ENCODE assay signal across 1 cellular context in genomic region chr10:61795551-61795950, GRCh38.
TF ChIP-seq lines count a peak whose summit lies in the region.

No MANE protein-coding gene starts in this region.

TF ChIP-seq in H1, 55 proteins besides CTCF, POLR2A, EP300 and RAD21 (continued from another document):
- TF ChIP-seq CHD7 (IDR thresholded peaks at IDR 0.05; ENCODE audit: insufficient replicate concordance, low read length): no peak
- TF ChIP-seq SIN3A (conservative IDR thresholded peaks at IDR 0.05 in 1 of 2, IDR thresholded peaks at IDR 0.05 in 1 of 2; ENCODE audit: low read depth in 1 of 2, low read length in 2 of 2): no peak
